8 cellular contexts compared by ENCODE assay signal in the genomic region with DNA sequence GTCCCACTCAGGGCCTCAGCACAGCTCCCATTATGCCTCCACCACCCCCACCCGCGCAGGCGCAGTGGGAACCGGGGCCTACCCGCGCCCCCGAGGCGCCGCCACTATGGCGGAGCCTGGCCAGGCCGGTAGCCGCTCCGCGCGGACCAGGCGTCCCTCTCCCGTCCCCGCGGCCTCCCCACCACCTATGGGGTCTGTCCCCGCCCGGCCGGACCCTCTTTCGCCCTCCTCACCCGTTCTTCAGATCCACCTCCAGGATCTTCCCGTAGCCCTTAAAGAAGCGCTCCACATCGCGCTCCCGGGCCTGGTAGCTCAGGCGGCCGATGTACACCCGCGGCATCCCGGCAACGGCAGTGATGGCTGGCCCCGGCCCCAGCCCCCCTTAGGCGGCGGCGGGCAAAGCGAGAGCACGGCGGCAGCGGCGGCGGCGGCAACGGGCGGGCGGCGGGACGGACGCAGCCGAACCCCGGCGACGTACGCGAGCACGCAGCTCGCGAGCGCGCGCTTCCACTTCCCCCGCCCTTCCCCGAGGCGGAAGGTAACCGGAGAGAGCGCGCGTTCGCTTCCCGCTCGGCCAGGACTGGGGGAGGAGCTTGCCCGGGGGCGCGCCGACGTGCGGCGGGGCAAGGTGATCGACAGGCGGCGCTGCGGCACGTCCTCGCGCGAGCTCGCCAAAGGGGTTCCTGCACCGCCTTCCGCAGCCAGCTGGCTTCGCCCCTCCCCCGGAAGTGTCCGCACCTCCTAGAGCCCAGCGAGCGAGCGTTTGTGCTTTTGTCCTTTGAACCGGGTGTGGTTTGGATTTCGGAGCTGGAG. TPM values are rescaled to one million over a fixed set of nuclear protein-coding genes. Genes with fewer than 3 reads are reported as not detected.
A peak's percentile ranks its signal among the peaks of the same experiment; 100 is the strongest.
DNase-seq lines count a peak whose midpoint lies in the region; TF ChIP-seq lines count a peak whose summit lies in the region.

TSS of gene SRSF4 (minus strand) at position 488 of the 813 bp plus-strand sequence. CDS start at position 340, 148 bp downstream.

- peak; percentile 17 for TF ChIP-seq EP300 in esophagus muscularis mucosa (IDR thresholded peaks at IDR 0.05)

- H3K4me1 ChIP-seq in GM23248 (ENCODE audit: insufficient read depth) (peaks cover 46% of the 10 kb centered on the region), esophagus muscularis mucosa (peaks cover 43 to 52% (median 49%) of the 10 kb centered on the region in 4 donors)

- TF ChIP-seq CTCF in esophagus muscularis mucosa (IDR thresholded peaks at IDR 0.05), result peak; percentile 62 to 70 (median 64)

- H3K79me2 ChIP-seq in GM23248 (ENCODE audit: insufficient read depth), result peaks cover 50% of the 10 kb centered on the region

- H3K27me3 ChIP-seq in GM23248 (replicated peaks; ENCODE audit: insufficient read depth) (no peaks in the 10 kb centered on the region), esophagus muscularis mucosa (no peaks in the 10 kb centered on the region)

- H3K27ac ChIP-seq in GM23248 (peak within 1 kb of the TSS; percentile 98), esophagus muscularis mucosa (replicated peaks in 1 of 4) (peak within 1 kb of the TSS; percentile 98 to 100 (median 99))

- H4K20me1 ChIP-seq in GM23248 (ENCODE audit: insufficient read depth), result peaks cover 24% of the 10 kb centered on the region

- H3K9me2 ChIP-seq in GM23248 (ENCODE audit: insufficient read depth), result no peaks in the 10 kb centered on the region

- H3K9me3 ChIP-seq in GM23248 (ENCODE audit: low read depth), result no peaks in the 10 kb centered on the region
- no peaks in the 10 kb centered on the region for H3K9me3 ChIP-seq in esophagus muscularis mucosa

- H3K4me3 ChIP-seq in GM23248 (peak within 1 kb of the TSS; percentile 98), esophagus muscularis mucosa (peak within 1 kb of the TSS; percentile 73 to 98 (median 88))

- intact Hi-C loops in esophagus muscularis mucosa (cut with DNase I), result loop anchor here (2.0 to 10.0 kb wide), 2 partner anchors 59 to 537 kb away; partner anchors contain the start of genes RNU11, TAF12 and TMEM200B

- in situ Hi-C loops in GM23248 (cut with MboI), result no loop called here

- 0 out of 2 replicates have a peak, but pooled peaks cover 7% of the 10 kb centered on the region for H3K36me3 ChIP-seq in GM23248 (ENCODE audit: low read depth)
- H3K36me3 ChIP-seq in esophagus muscularis mucosa, result peaks cover 0 to 6% (median 0%) of the 10 kb centered on the region in 4 donors

- WGBS in GM23248 (ENCODE audit: low coverage in 1 of 2, low lambda C conversion rate in 2 of 2, missing lambda C conversion rate in 2 of 2), 2 experiments, result 1% methylated on average over 46 to 84 of the region's 100 CpGs
- WGBS in esophagus muscularis mucosa, result 0% methylated on average over 4 of the region's 100 CpGs

- peak within 1 kb of the TSS; percentile 96 for H2AFZ ChIP-seq in GM23248

- peak within 1 kb of the TSS; percentile 95 for H3K4me2 ChIP-seq in GM23248 (ENCODE audit: unreplicated experiment)

- H3F3A ChIP-seq in GM23248 (ENCODE audit: insufficient read depth), result peaks cover 58% of the 10 kb centered on the region

- DNase-seq in EH (ENCODE audit: low read depth) (peak; percentile 98), GM23248 (peak; percentile 99), Kasumi-1 (lab: John Stamatoyannopoulos, UW) (peak; percentile 97), RKO (ENCODE audit: low spot score) (peak; percentile 98), activated T-helper 1 cell treated with Interleukin-2 at 50 U/mL for 16 hours (ENCODE audit: low read depth) (peak; percentile 99), esophagus muscularis mucosa (ENCODE audit: extremely low spot score) (peak; percentile 99), myocyte (ENCODE audit: low read depth) (peak; percentile 98)
- DNase-seq in stimulated activated CD8-positive, alpha-beta memory T cell treated with anti-CD3 and anti-CD28 coated beads, Interleukin-7, amount 100 ng/mL, for 48 hours (ENCODE audit: extremely low read depth in 1 of 2, low read depth in 1 of 2), result peak; percentile 95 to 99

- H3K9ac ChIP-seq in GM23248, result peak within 1 kb of the TSS; percentile 99

- TF ChIP-seq POLR2A in esophagus muscularis mucosa (IDR thresholded peaks at IDR 0.05; ENCODE audit: low read depth), result peak; percentile 83

RNA-seq across cellular contexts. Expression of gene SRSF4, which starts in this region (rescaled TPM):
- 36.3 and 45.0 TPM in 2 replicates for total RNA-seq in GM23248 (2014; rRNA removed; shearing (Covaris generic))
- 60.8 and 65.6 TPM in 2 replicates for polyA plus RNA-seq in GM23248 (2016; fragmentation: Nextera tagmentation; extraction: Ambion mirVana)
- total RNA-seq in esophagus muscularis mucosa (100 to 1,000 TPM in 2 of 4 donors, 10 to 100 TPM in 2; 90.3 to 113 (median 98.3) TPM), myocyte (56.7 and 62.4 TPM in 2 replicates)
- polyA plus RNA-seq in myocyte (2012), result 59.6 TPM

Comparison
In these comparisons a context has a peak if more than half of its experiments do, and no peak if none do; other contexts are left out.
1. Peak in every context shown above with its lines: DNase-seq, H3K4me3 ChIP-seq and H3K27ac ChIP-seq.